In genomic region chr3:12560505-12561188, GRCh38 we compare ENCODE assay signal across 12 cellular contexts. TPM values are rescaled to one million over a fixed set of nuclear protein-coding genes. Genes with fewer than 3 reads are reported as not detected.
DNase-seq lines count a peak whose midpoint lies in the region; ATAC-seq, FAIRE-seq and TF ChIP-seq lines count a peak whose summit lies in the region.
"Had no signal": no experiment of that assay in that cellular context is flagged by ENCODE, and none has a peak within 500 bp of the region (broad histone marks: within the 10 kb centered on the region; RNA-seq: fewer than 3 reads in every experiment).

No MANE protein-coding gene starts in this region.

- H3K27me3 Mint-ChIP-seq in CD4-positive, CD25-positive, alpha-beta regulatory T cell = peaks cover 11% of the 10 kb centered on the region

- TF ChIP-seq POLR2A in GM12878 (IDR thresholded peaks at IDR 0.05; ENCODE audit: low read depth, low read length) (peak; percentile 66), H54 (IDR thresholded peaks at IDR 0.05; ENCODE audit: low read depth, low read length) (no peak)

- peaks cover 0 to 9% (median 3%) of the 10 kb centered on the region in 7 donors for H3K9me3 Mint-ChIP-seq in CD4-positive, CD25-positive, alpha-beta regulatory T cell

- peaks cover 4% of the 10 kb centered on the region for H3K36me3 ChIP-seq in CD4-positive, CD25-positive, alpha-beta regulatory T cell (ENCODE audit: control insufficient read depth, insufficient read depth, low read length)
- no peaks in the 10 kb centered on the region for H3K36me3 ChIP-seq in GM12878 (ENCODE audit: control insufficient read depth in 2 of 2, insufficient read depth in 2 of 2, low read length in 1 of 2)

- SMC1A ChIA-PET in GM12878 (lab: Charles Lee; ENCODE audit: uncharacterized antibody, unreplicated experiment) = interaction anchor here (0.6 to 5.6 kb wide), 5 partner anchors 9 to 101 kb away, joined by 3 to 38 read pairs (median 4); partner anchors contain the start of gene RAF1

- ATAC-seq in CD4-positive, CD25-positive, alpha-beta regulatory T cell (ENCODE audit: low read depth in 2 of 2) = no peak
- ATAC-seq in HG03378 (IDR thresholded peaks at IDR 0.05; ENCODE audit: unreplicated experiment) (peak; percentile 68), GM12878 (peak; percentile 74)

- CTCF ChIA-PET in GM12878 (lab: Yijun Ruan, JAX) = interaction anchor here (0.6 to 2.1 kb wide), 4 partner anchors 76 to 99 kb away, joined by 3 to 7 read pairs (median 4); partner anchors contain the start of gene TSEN2

- no peak for TF ChIP-seq RAD21 in GM12878 (IDR thresholded peaks at IDR 0.05; ENCODE audit: insufficient read depth, low read depth, low read length)

- peaks cover 82% of the 10 kb centered on the region for H3K79me2 ChIP-seq in GM12878 (ENCODE audit: control insufficient read depth, insufficient read depth, low read length)

- in situ Hi-C loops in GM12878 (cut with MboI) = no loop called here

- peak in 2 of 3 donors; percentile 35 to 64 for DNase-seq in CD4-positive, CD25-positive, alpha-beta regulatory T cell
- DNase-seq in GM19239 (ENCODE audit: insufficient read length, low spot score) = no peak
- DNase-seq in GM12878 (ENCODE audit: low read depth, low spot score) = peak; percentile 63
- no peak for DNase-seq in HCEC 1CT
- no peak for DNase-seq in COLO829 (ENCODE audit: low spot score)
- DNase-seq in NCI-H146 treated with DMSO at 0.1 percent for 48 hours (lab: John Stamatoyannopoulos, UW; ENCODE audit: unreplicated experiment) = no peak
- DNase-seq in H54 (ENCODE audit: insufficient read length, low spot score) = no peak
- DNase-seq: COR-L47 had no signal

- peak overlapping the region; percentile 40 for H3K4me3 ChIP-seq in CD4-positive, CD25-positive, alpha-beta regulatory T cell (ENCODE audit: low read depth, low read length)
- peak overlapping the region; percentile 95 for H3K4me3 ChIP-seq in GM12878
- H3K4me3 ChIP-seq: HAP-1 had no signal

- peaks cover 60% of the 10 kb centered on the region for H3K4me1 ChIP-seq in CD4-positive, CD25-positive, alpha-beta regulatory T cell (ENCODE audit: control insufficient read depth, insufficient read depth, low read length, poor library complexity, severe bottlenecking)
- peaks cover 25% of the 10 kb centered on the region for H3K4me1 ChIP-seq in GM12878 (ENCODE audit: control insufficient read depth, insufficient read depth, low read length)

- H3K27ac ChIP-seq in CD4-positive, CD25-positive, alpha-beta regulatory T cell (ENCODE audit: insufficient read depth, low read length, poor library complexity, severe bottlenecking) = no peak overlapping the region
- H3K27ac ChIP-seq in GM12878 (ENCODE audit: control insufficient read depth, insufficient read depth) = peak overlapping the region; percentile 81

- peak overlapping the region; percentile 93 for H3K4me2 ChIP-seq in GM12878 (ENCODE audit: control insufficient read depth, insufficient read depth)

- H3K36me3 Mint-ChIP-seq in CD4-positive, CD25-positive, alpha-beta regulatory T cell = peaks cover 14% of the 10 kb centered on the region

- peak; percentile 22 to 50; a peak in 2 of 4 replicates for TF ChIP-seq EP300 in GM12878 (IDR thresholded peaks at IDR 0.05; ENCODE audit: borderline replicate concordance in 1 of 2, control insufficient read depth in 1 of 2, low read depth in 2 of 2, low read length in 2 of 2)

- H3K4me3 Mint-ChIP-seq in CD4-positive, CD25-positive, alpha-beta regulatory T cell = peak overlapping the region; percentile 41 to 64 (median 50)

- peak overlapping the region; percentile 39 for H3K9ac ChIP-seq in GM12878 (ENCODE audit: control insufficient read depth, insufficient read depth, low read length)

- no peaks in the 10 kb centered on the region for H3K27me3 ChIP-seq in CD4-positive, CD25-positive, alpha-beta regulatory T cell (ENCODE audit: control insufficient read depth, insufficient read depth, low read length)
- no peaks in the 10 kb centered on the region for H3K27me3 ChIP-seq in GM12878 (replicated peaks in 1 of 2; ENCODE audit: control insufficient read depth in 2 of 2, insufficient read depth in 2 of 2, low read length in 1 of 2)

- intact Hi-C loops in GM12878 (cut with micrococcal nuclease; ENCODE audit: unreplicated experiment) = loop anchor here (5.0 kb wide), 1 partner anchor 368 kb away; no protein-coding TSS in a partner anchor

- H4K20me1 ChIP-seq in GM12878 (ENCODE audit: control insufficient read depth, insufficient read depth) = peaks cover 4% of the 10 kb centered on the region; the same call in 1 of the 2 replicates

- 0% methylated on average over 5 of the region's 5 CpGs for WGBS in GM12878 (ENCODE audit: insufficient coverage, insufficient replicate concordance, low lambda C conversion rate, missing lambda C conversion rate)

- POLR2A ChIA-PET in GM12878 (lab: Charles Lee) = interaction anchor here (0.7 to 5.0 kb wide), 7 partner anchors 20 to 127 kb away, joined by 3 to 38 read pairs (median 3); partner anchors contain the start of gene RAF1

- BruUV-seq in GM12878 (replicated peaks; lab: Mats Ljungman, UMichigan) = TSS peak; percentile 75

- peak; percentile 57 for FAIRE-seq in GM19239 (lab: Jason Lieb, UNC)
- peak; percentile 94 for FAIRE-seq in GM12878 (lab: Jason Lieb, UNC)
- FAIRE-seq in H54 (lab: Jason Lieb, UNC) = no peak
- FAIRE-seq: colon had no signal

- H3K4me1 Mint-ChIP-seq in CD4-positive, CD25-positive, alpha-beta regulatory T cell = peaks cover 40 to 79% (median 59%) of the 10 kb centered on the region in 4 donors

- H2AFZ ChIP-seq in GM12878 (ENCODE audit: control insufficient read depth, low read depth, low read length) = no peak overlapping the region

- H3K27ac Mint-ChIP-seq in CD4-positive, CD25-positive, alpha-beta regulatory T cell = peak overlapping the region; percentile 1 to 90 (median 86)

- peaks cover 0 to 3% of the 10 kb centered on the region in 2 experiments for H3K9me3 ChIP-seq in CD4-positive, CD25-positive, alpha-beta regulatory T cell (ENCODE audit: control insufficient read depth in 2 of 2, low read length in 2 of 2)
- peaks cover 4% of the 10 kb centered on the region; the same call in 2 of the 3 replicates for H3K9me3 ChIP-seq in GM12878 (replicated peaks; ENCODE audit: control insufficient read depth, insufficient read depth, low read length)
- H3K9me3 ChIP-seq: HAP-1 had no signal

- TF ChIP-seq CTCF in GM12878 (IDR thresholded peaks at IDR 0.05 in 2 of 3, conservative IDR thresholded peaks at IDR 0.05 in 1 of 3; ENCODE audit: control insufficient read depth in 2 of 3, extremely low read depth in 1 of 3, insufficient read depth in 1 of 3, low read depth in 3 of 3, low read length in 3 of 3) = no peak

- RAD21 ChIA-PET in GM12878 (lab: Charles Lee; ENCODE audit: unreplicated experiment) = interaction anchor here (1.0 to 3.0 kb wide), 4 partner anchors 76 to 103 kb away, joined by 3 to 18 read pairs (median 3); partner anchors contain the start of genes RAF1 and TSEN2

TF ChIP-seq in GM12878, 131 proteins besides CTCF, POLR2A, EP300 and RAD21 (continues in another document):
- TF ChIP-seq EED (IDR thresholded peaks at IDR 0.05; ENCODE audit: low read depth) (0 out of 2 replicates have a peak, but pooled peaks have one; percentile 54), KAT2A (conservative IDR thresholded peaks at IDR 0.05; ENCODE audit: control insufficient read depth, low read depth, low read length) (no peak), WRNIP1 (IDR thresholded peaks at IDR 0.05; ENCODE audit: borderline replicate concordance, low read depth, low read length) (no peak), CBFB (IDR thresholded peaks at IDR 0.05; ENCODE audit: low read depth) (peak; percentile 4; the same call in 1 of the 2 replicates), CREB1 (IDR thresholded peaks at IDR 0.05; ENCODE audit: low read depth) (peak; percentile 90), YBX1 (IDR thresholded peaks at IDR 0.05) (no peak)

RNA-seq across cellular contexts. Expression of gene MKRN2, which starts 3.8 kb away (rescaled TPM):
- 24.6 TPM for total RNA-seq in CD4-positive, CD25-positive, alpha-beta regulatory T cell
- 10 to 100 TPM; 45.9 to 61.6 (median 54.0) TPM for polyA plus RNA-seq in CD4-positive, CD25-positive, alpha-beta regulatory T cell
- 37.7 and 37.9 TPM in 2 replicates for total RNA-seq in GM12878 (2013; cell fraction: nucleolus; rRNA removed)
- total RNA-seq in GM12878 (2014; rRNA removed) (32.5 and 39.1 TPM in 2 replicates), GM12878 (2014; rRNA removed; fragmentation: Illumina TruSeq; extraction: Trizol) (29.4 and 30.6 TPM in 2 replicates), GM12878 (2021) (36.2 and 36.5 TPM in 2 replicates)
- 24.3 TPM for polyA plus RNA-seq in GM12878 (2011; ENCODE audit: low read depth)
- polyA plus RNA-seq in GM12878 (2011; rRNA removed) (40.6 and 41.2 TPM in 2 replicates), GM12878 (2014; fragmentation: Illumina TruSeq; extraction: Trizol) (31.6 and 32.0 TPM in 2 replicates), GM12878 (2014; fragmentation: Nextera tagmentation; extraction: Ambion mirVana) (10 to 100 TPM; 15.4 to 21.8 TPM), GM12878 (2014; rRNA removed) (27.9 and 36.3 TPM in 2 replicates), GM12878 (2016; fragmentation: Nextera tagmentation; extraction: Ambion mirVana) (10 to 100 TPM; 38.9 to 40.7 TPM)
- 43.4 and 44.3 TPM in 2 replicates for polyA plus RNA-seq in GM12878 (2011; cell fraction: cytosol; rRNA removed)
- polyA plus RNA-seq in GM12878 (2011; cell fraction: nucleus; rRNA removed) = 29.1 and 37.5 TPM in 2 replicates
- polyA plus RNA-seq in GM12878 (2012) = 30.5 and 35.4 TPM in 2 replicates
- polyA minus RNA-seq in GM12878 (2011; rRNA and poly(A)+ RNA removed) = 45.4 and 55.8 TPM in 2 replicates
- polyA minus RNA-seq in GM12878 (2011; cell fraction: cytosol; rRNA and poly(A)+ RNA removed) = 12.8 and 13.8 TPM in 2 replicates
- polyA minus RNA-seq in GM12878 (2011; cell fraction: nucleus; rRNA and poly(A)+ RNA removed) = 10.4 and 14.9 TPM in 2 replicates

RNA-seq across cellular contexts. Expression of gene MKRN2OS, which starts 15.3 kb away (rescaled TPM):
- not detected for total RNA-seq in CD4-positive, CD25-positive, alpha-beta regulatory T cell
- polyA plus RNA-seq in CD4-positive, CD25-positive, alpha-beta regulatory T cell = under 1 TPM in 1 of 4 donors, not detected in 3; 0.21 TPM
- not detected in 2 replicates for total RNA-seq in GM12878 (2013; cell fraction: nucleolus; rRNA removed)
- total RNA-seq in GM12878 (2014; rRNA removed) (not detected in 2 replicates), GM12878 (2014; rRNA removed; fragmentation: Illumina TruSeq; extraction: Trizol) (0.37 and 0.54 TPM in 2 replicates), GM12878 (2021) (not detected in 2 replicates)
- polyA plus RNA-seq in GM12878 (2011; ENCODE audit: low read depth) = not detected
- polyA plus RNA-seq in GM12878 (2011; rRNA removed) (0.17 and 1.0 TPM in 2 replicates), GM12878 (2014; fragmentation: Illumina TruSeq; extraction: Trizol) (0.43 TPM in 2 replicates), GM12878 (2014; fragmentation: Nextera tagmentation; extraction: Ambion mirVana) (under 1 TPM in 1 of 2 experiments, not detected in 1; 0.20 TPM), GM12878 (2014; rRNA removed) (not detected in 2 replicates), GM12878 (2016; fragmentation: Nextera tagmentation; extraction: Ambion mirVana) (under 1 TPM; 0.30 to 0.37 TPM)
- polyA plus RNA-seq in GM12878 (2011; cell fraction: cytosol; rRNA removed) = 0.33 and 0.70 TPM in 2 replicates
- polyA plus RNA-seq in GM12878 (2011; cell fraction: nucleus; rRNA removed) = 0.40 TPM in 1 of 2 replicates, not detected in the other
- polyA plus RNA-seq in GM12878 (2012) = 0.32 and 0.63 TPM in 2 replicates
- polyA minus RNA-seq in GM12878 (2011; rRNA and poly(A)+ RNA removed) = 0.26 TPM in 1 of 2 replicates, not detected in the other
- polyA minus RNA-seq in GM12878 (2011; cell fraction: cytosol; rRNA and poly(A)+ RNA removed) = not detected in 2 replicates
- 1.2 TPM in 1 of 2 replicates, not detected in the other for polyA minus RNA-seq in GM12878 (2011; cell fraction: nucleus; rRNA and poly(A)+ RNA removed)
- total RNA-seq: urinary bladder had no signal

Comparison
In these comparisons a context has a peak if more than half of its experiments do, and no peak if none do; other contexts are left out.
1. ATAC-seq: peak in HG03378 (single experiment) and GM12878 (single experiment); none in CD4-positive, CD25-positive, alpha-beta regulatory T cell (0 of 2).
2. DNase-seq: peak in CD4-positive, CD25-positive, alpha-beta regulatory T cell (2 of 3) and GM12878 (single experiment); none in GM19239 (single experiment), HCEC 1CT (single experiment), COLO829 (single experiment), NCI-H146 treated with DMSO at 0.1 percent for 48 hours (single experiment) and H54 (single experiment).